10 cellular contexts compared by ENCODE assay signal in genomic region chr7:44962483-44963251, GRCh38. TPM values are rescaled to one million over a fixed set of nuclear protein-coding genes. Genes with fewer than 3 reads are reported as not detected.
DNase-seq lines count a peak whose midpoint lies in the region; ATAC-seq, FAIRE-seq and TF ChIP-seq lines count a peak whose summit lies in the region.
"Had no signal": no experiment of that assay in that cellular context is flagged by ENCODE, and none has a peak within 500 bp of the region (broad histone marks: within the 10 kb centered on the region; RNA-seq: fewer than 3 reads in every experiment).

No MANE protein-coding gene starts in this region.

- H3K27me3 ChIP-seq in bronchial epithelial cell (ENCODE audit: control insufficient read depth, insufficient read depth, low read length) (peaks cover 7% of the 10 kb centered on the region), keratinocyte (ENCODE audit: control insufficient read depth, extremely low read depth, insufficient read depth, low read length) (peaks cover 24% of the 10 kb centered on the region)

- H3K27ac ChIP-seq in keratinocyte (ENCODE audit: control insufficient read depth, insufficient read depth, low read length), result no peak overlapping the region
- H3K27ac ChIP-seq: A549 had no signal

- ATAC-seq in stimulated activated naive CD8-positive, alpha-beta T cell treated with anti-CD3 and anti-CD28 coated beads, Interleukin-15, amount 100 ng/mL, for 72 hours, result peak; percentile 1
- ATAC-seq in GM18873 (IDR thresholded peaks at IDR 0.05; ENCODE audit: low FRiP score, unreplicated experiment), result no peak
- no peak for ATAC-seq in HG02970 (IDR thresholded peaks at IDR 0.05; ENCODE audit: low FRiP score, unreplicated experiment)

- no peaks in the 10 kb centered on the region for H3K9me1 ChIP-seq in keratinocyte (ENCODE audit: control insufficient read depth, extremely low read depth, insufficient read depth, low read length)

- FAIRE-seq in bronchial epithelial cell (lab: Jason Lieb, UNC), result no peak
- no peak for FAIRE-seq in keratinocyte (lab: Jason Lieb, UNC)
- FAIRE-seq: A549 had no signal

- peaks cover 46% of the 10 kb centered on the region for H3K4me1 Mint-ChIP-seq in stimulated activated naive CD8-positive, alpha-beta T cell treated with anti-CD3 and anti-CD28 coated beads, Interleukin-15, amount 100 ng/mL, for 72 hours

- dilution Hi-C loops in keratinocyte (cut with MboI; ENCODE audit: extremely low pct_ligation_motif_present, low sequenced_read_pairs), result no loop called here

- H3K79me2 ChIP-seq in keratinocyte (ENCODE audit: control insufficient read depth, insufficient read depth, low read length), result no peaks in the 10 kb centered on the region

- peak overlapping the region; percentile 47 for H3K9ac ChIP-seq in keratinocyte (ENCODE audit: control insufficient read depth, extremely low read depth, insufficient read depth, low read length)

- peak overlapping the region in 1 of 2 donors; percentile 89 for H3K27ac Mint-ChIP-seq in stimulated activated naive CD8-positive, alpha-beta T cell treated with anti-CD3 and anti-CD28 coated beads, Interleukin-15, amount 100 ng/mL, for 72 hours
- H3K27ac Mint-ChIP-seq: activated B cell treated with CpG ODN at 0.5 μM for 24 hours had no signal

- H3K9me3 ChIP-seq in keratinocyte (ENCODE audit: control insufficient read depth, low read depth, low read length), result no peaks in the 10 kb centered on the region
- H3K9me3 ChIP-seq: A549 had no signal

- H3K36me3 ChIP-seq in bronchial epithelial cell (ENCODE audit: control insufficient read depth, insufficient read depth, low read length) (no peaks in the 10 kb centered on the region), keratinocyte (ENCODE audit: control insufficient read depth in 2 of 2, extremely low read depth in 1 of 2, insufficient read depth in 2 of 2, low read length in 2 of 2) (no peaks in the 10 kb centered on the region)

- H4K20me1 ChIP-seq in keratinocyte (ENCODE audit: control insufficient read depth, extremely low read depth, insufficient read depth, low read length), result no peaks in the 10 kb centered on the region

- peaks cover 17% of the 10 kb centered on the region for H3K4me1 ChIP-seq in keratinocyte (ENCODE audit: control insufficient read depth, extremely low read depth, insufficient read depth, low read length)
- H3K4me1 ChIP-seq: A549 had no signal

- H3K4me3 Mint-ChIP-seq in stimulated activated naive CD8-positive, alpha-beta T cell treated with anti-CD3 and anti-CD28 coated beads, Interleukin-15, amount 100 ng/mL, for 72 hours, result no peak overlapping the region
- H3K4me3 Mint-ChIP-seq: activated B cell treated with CpG ODN at 0.5 μM for 24 hours had no signal

- DNase-seq in NCI-H146 (lab: John Stamatoyannopoulos, UW) (peak; percentile 71), NCI-H146 treated with DMSO at 0.1 percent for 48 hours (lab: John Stamatoyannopoulos, UW; ENCODE audit: unreplicated experiment) (no peak), bronchial epithelial cell (ENCODE audit: low read depth) (peak; percentile 15), keratinocyte (ENCODE audit: low read depth, low spot score) (no peak), NCI-H524 treated with DMSO at 0.1 percent for 48 hours (lab: John Stamatoyannopoulos, UW) (no peak)
- peak in 1 of 2 donors; percentile 32 for DNase-seq in stimulated activated naive CD8-positive, alpha-beta T cell treated with anti-CD3 and anti-CD28 coated beads, Interleukin-15, amount 100 ng/mL, for 72 hours
- DNase-seq: activated B cell treated with CpG ODN at 0.5 μM for 24 hours had no signal

- H3K27me3 Mint-ChIP-seq in stimulated activated naive CD8-positive, alpha-beta T cell treated with anti-CD3 and anti-CD28 coated beads, Interleukin-15, amount 100 ng/mL, for 72 hours, result no peaks in the 10 kb centered on the region
- H3K27me3 Mint-ChIP-seq: activated B cell treated with CpG ODN at 0.5 μM for 24 hours had no signal

- no peaks in the 10 kb centered on the region for H3K9me3 Mint-ChIP-seq in stimulated activated naive CD8-positive, alpha-beta T cell treated with anti-CD3 and anti-CD28 coated beads, Interleukin-15, amount 100 ng/mL, for 72 hours
- H3K9me3 Mint-ChIP-seq: activated B cell treated with CpG ODN at 0.5 μM for 24 hours had no signal

- H3K4me3 ChIP-seq in bronchial epithelial cell (ENCODE audit: low read depth, low read length) (peak overlapping the region; percentile 36), keratinocyte (ENCODE audit: control insufficient read depth in 2 of 3, extremely low read depth in 1 of 3, insufficient read depth in 2 of 3, low read depth in 1 of 3, low read length in 3 of 3) (peak overlapping the region; percentile 15 to 51 (median 48))
- H3K4me3 ChIP-seq: A549 had no signal

- peak; percentile 5 for TF ChIP-seq CTCF in bronchial epithelial cell (IDR thresholded peaks at IDR 0.05; ENCODE audit: insufficient read depth, low read length, severe bottlenecking)
- TF ChIP-seq CTCF in keratinocyte (optimal IDR thresholded peaks at IDR 0.05 in 1 of 3, IDR thresholded peaks at IDR 0.05 in 1 of 3, conservative IDR thresholded peaks at IDR 0.05 in 1 of 3; ENCODE audit: extremely low read depth in 1 of 3, insufficient read depth in 2 of 3, low read length in 3 of 3), result peak in 1 of 3 experiments; percentile 44

- H2AFZ ChIP-seq in keratinocyte (ENCODE audit: control insufficient read depth, low read length), result peak overlapping the region; percentile 78

- peak overlapping the region; percentile 74 for H3K4me2 ChIP-seq in keratinocyte (ENCODE audit: control insufficient read depth, extremely low read depth, insufficient read depth, low read depth, low read length)
- H3K4me2 ChIP-seq: A549 had no signal

RNA-seq across cellular contexts. Expression of gene MYO1G, which starts 16.1 kb away (rescaled TPM):
- total RNA-seq in bronchial epithelial cell, result 0.13 and 0.26 TPM in 2 replicates
- 0.02 to 0.13 TPM (median 0.03 TPM) in 3 replicates for polyA plus RNA-seq in keratinocyte
- polyA plus RNA-seq in keratinocyte (2011; ENCODE audit: low read depth), result 0.20 TPM
- not detected in 2 replicates for polyA plus RNA-seq in keratinocyte (2011; cell fraction: cytosol; rRNA removed)
- 0.09 and 0.12 TPM in 2 replicates for polyA plus RNA-seq in keratinocyte (2011; cell fraction: nucleus; rRNA removed)
- polyA plus RNA-seq in keratinocyte (2012; ENCODE audit: low replicate concordance), result 0.03 and 0.14 TPM in 2 replicates
- 0.13 to 0.26 TPM in 2 of 3 replicates, not detected in the other for polyA minus RNA-seq in keratinocyte
- polyA minus RNA-seq in keratinocyte (2011; cell fraction: cytosol; rRNA and poly(A)+ RNA removed), result 1.2 TPM
- polyA minus RNA-seq in keratinocyte (2011; cell fraction: nucleus; rRNA and poly(A)+ RNA removed), result 0.54 and 0.63 TPM in 2 replicates

RNA-seq across cellular contexts. Expression of gene CCM2, which starts 37.3 kb away (rescaled TPM):
- total RNA-seq in bronchial epithelial cell, result 45.0 and 49.9 TPM in 2 replicates
- polyA plus RNA-seq in keratinocyte, result 44.8 to 70.0 TPM (median 57.5 TPM) in 3 replicates
- 31.5 TPM for polyA plus RNA-seq in keratinocyte (2011; ENCODE audit: low read depth)
- 58.8 and 93.0 TPM in 2 replicates for polyA plus RNA-seq in keratinocyte (2011; cell fraction: cytosol; rRNA removed)
- 62.5 and 88.4 TPM in 2 replicates for polyA plus RNA-seq in keratinocyte (2011; cell fraction: nucleus; rRNA removed)
- polyA plus RNA-seq in keratinocyte (2012; ENCODE audit: low replicate concordance), result 31.8 and 69.4 TPM in 2 replicates
- polyA minus RNA-seq in keratinocyte, result 60.1 to 222 TPM (median 81.8 TPM) in 3 replicates
- polyA minus RNA-seq in keratinocyte (2011; cell fraction: cytosol; rRNA and poly(A)+ RNA removed), result 93.0 TPM
- polyA minus RNA-seq in keratinocyte (2011; cell fraction: nucleus; rRNA and poly(A)+ RNA removed), result 33.3 and 46.5 TPM in 2 replicates

Comparison
In these comparisons a context has a peak if more than half of its experiments do, and no peak if none do; other contexts are left out.
1. DNase-seq: peak in NCI-H146 (single experiment) and bronchial epithelial cell (single experiment); none in NCI-H146 treated with DMSO at 0.1 percent for 48 hours (single experiment), keratinocyte (single experiment) and NCI-H524 treated with DMSO at 0.1 percent for 48 hours (single experiment).